Comparison of ENCODE assay signal across 21 cellular contexts in the genomic region with DNA sequence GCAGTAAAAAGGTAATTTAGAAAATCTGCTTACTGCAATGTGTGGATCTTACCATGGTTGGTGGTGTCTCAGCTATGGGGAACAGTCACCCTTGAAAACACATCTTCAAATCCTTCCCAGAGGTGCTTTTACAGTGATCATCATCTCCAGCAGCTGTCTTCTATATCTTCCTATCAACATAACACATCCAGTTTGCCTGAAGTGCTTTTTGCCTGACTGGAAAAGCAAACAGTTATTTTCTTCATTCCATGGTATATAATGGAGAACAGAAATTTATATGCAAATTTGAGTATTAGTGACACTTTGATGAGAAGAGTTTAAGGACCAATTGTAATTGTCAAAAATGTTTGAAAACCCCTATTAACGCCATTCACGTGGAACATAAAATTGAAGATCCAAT.
DNase-seq lines count a peak whose midpoint lies in the region; TF ChIP-seq lines count a peak whose summit lies in the region.
"Had no signal": no experiment of that assay in that cellular context is flagged by ENCODE, and none has a peak within 500 bp of the region (broad histone marks: within the 10 kb centered on the region; RNA-seq: fewer than 3 reads in every experiment).

No MANE protein-coding gene starts in this region.

- H3K36me3 ChIP-seq in neural cell (ENCODE audit: insufficient read depth, low read length) (no peaks in the 10 kb centered on the region), neural progenitor cell (peaks cover 7% of the 10 kb centered on the region)
- H3K36me3 ChIP-seq: BLaER1, HAP-1 had no signal

- peak overlapping the region; percentile 57 for H3K4me3 ChIP-seq in neural cell (ENCODE audit: low read length)
- H3K4me3 ChIP-seq in neural progenitor cell, result no peak overlapping the region
- H3K4me3 ChIP-seq: BLaER1, GM12878, GM23338, HAP-1 had no signal

- H3K27ac ChIP-seq in neural cell (ENCODE audit: low read length) (peak overlapping the region; percentile 75), neural progenitor cell (no peak overlapping the region)
- H3K27ac ChIP-seq: 22Rv1, BLaER1, C4-2B had no signal

- H3F3A ChIP-seq in neural cell (ENCODE audit: insufficient read depth, low read length, poor library complexity, severe bottlenecking) (peaks cover 3% of the 10 kb centered on the region), neural progenitor cell (ENCODE audit: low read depth) (no peaks in the 10 kb centered on the region)

- H3K9ac ChIP-seq in neural cell (ENCODE audit: low read length) (peak overlapping the region; percentile 48), neural progenitor cell (no peak overlapping the region)
- H3K9ac ChIP-seq: BLaER1 had no signal

- peak; percentile 94 for TF ChIP-seq EP300 in neural cell (conservative IDR thresholded peaks at IDR 0.05; ENCODE audit: poor library complexity, severe bottlenecking)

- H2AFZ ChIP-seq in neural cell (ENCODE audit: low read depth, low read length), result no peak overlapping the region
- H2AFZ ChIP-seq in neural progenitor cell (replicated peaks), result no peak overlapping the region
- H2AFZ ChIP-seq: GM23338 had no signal

- no peaks in the 10 kb centered on the region for H3K4me1 ChIP-seq in neural progenitor cell
- H3K4me1 ChIP-seq: BLaER1, Caco-2, HAP-1 had no signal

- no peaks in the 10 kb centered on the region for H3K36me3 Mint-ChIP-seq in neural progenitor cell
- H3K36me3 Mint-ChIP-seq: CD4-positive, CD25-positive, alpha-beta regulatory T cell; CD8-positive, alpha-beta T cell had no signal

- H3K9me3 ChIP-seq in neural cell (ENCODE audit: low read length) (no peaks in the 10 kb centered on the region), neural progenitor cell (ENCODE audit: low read depth) (peaks cover 6% of the 10 kb centered on the region)
- H3K9me3 ChIP-seq: BLaER1, Caco-2, HAP-1 had no signal

- H3K4me3 Mint-ChIP-seq in neural progenitor cell, result no peak overlapping the region
- H3K4me3 Mint-ChIP-seq: B cell; CD4-positive, CD25-positive, alpha-beta regulatory T cell; CD8-positive, alpha-beta T cell; GM23338; HFFc6 had no signal

- H3K9me2 ChIP-seq in neural cell (ENCODE audit: insufficient read depth, low read length), result no peaks in the 10 kb centered on the region

- TF ChIP-seq CTCF in neural cell (IDR thresholded peaks at IDR 0.05; ENCODE audit: poor library complexity, severe bottlenecking) (no peak), neural progenitor cell (IDR thresholded peaks at IDR 0.05) (no peak)

- H3K9me3 Mint-ChIP-seq in neural progenitor cell, result peaks cover 6% of the 10 kb centered on the region

- no peak overlapping the region for H3K27ac Mint-ChIP-seq in neural progenitor cell
- H3K27ac Mint-ChIP-seq: B cell; CD4-positive, CD25-positive, alpha-beta regulatory T cell; CD8-positive, alpha-beta T cell; GM23338; HFFc6 had no signal

- no peaks in the 10 kb centered on the region for H4K20me1 ChIP-seq in neural cell (ENCODE audit: insufficient read depth)
- no peaks in the 10 kb centered on the region for H4K20me1 ChIP-seq in neural progenitor cell (ENCODE audit: low read depth)
- H4K20me1 ChIP-seq: BLaER1 had no signal

- TF ChIP-seq RAD21 in neural cell (conservative IDR thresholded peaks at IDR 0.05), result peak; percentile 50

- H3K4me1 Mint-ChIP-seq in neural progenitor cell, result no peaks in the 10 kb centered on the region
- H3K4me1 Mint-ChIP-seq: B cell; CD4-positive, CD25-positive, alpha-beta regulatory T cell; GM23338 had no signal

- H3K4me2 ChIP-seq in neural cell (ENCODE audit: low read length), result peak overlapping the region; percentile 35
- H3K4me2 ChIP-seq in neural progenitor cell, result no peak overlapping the region
- H3K4me2 ChIP-seq: BLaER1, GM23338 had no signal

- H3K27me3 ChIP-seq in neural cell (ENCODE audit: insufficient read depth, low read depth, low read length), result no peaks in the 10 kb centered on the region
- H3K27me3 ChIP-seq in neural progenitor cell, result no peaks in the 10 kb centered on the region
- H3K27me3 ChIP-seq: BLaER1 had no signal

- DNase-seq in DMS53 (lab: John Stamatoyannopoulos, UW), result peak; percentile 30
- DNase-seq in DMS53 treated with DMSO at 0.1 percent for 48 hours (lab: John Stamatoyannopoulos, UW; ENCODE audit: unreplicated experiment), result no peak
- DNase-seq in NCI-H510A treated with DMSO at 0.1 percent for 48 hours (lab: John Stamatoyannopoulos, UW), result peak; percentile 30
- DNase-seq in NCI-H510A (lab: John Stamatoyannopoulos, UW), result no peak
- DNase-seq in D341Med (ENCODE audit: low spot score), result peak; percentile 32
- no peak for DNase-seq in neural progenitor cell (ENCODE audit: low spot score)
- DNase-seq: Caco-2; CD4-positive, CD25-positive, alpha-beta regulatory T cell; CD8-positive, alpha-beta T cell; DMS79; EL; GDM1; HFFc6 had no signal

- H3K27me3 Mint-ChIP-seq in neural progenitor cell (ENCODE audit: insufficient read depth, low read depth), result no peaks in the 10 kb centered on the region
- H3K27me3 Mint-ChIP-seq: B cell; CD4-positive, CD25-positive, alpha-beta regulatory T cell had no signal

- H3K79me2 ChIP-seq in neural cell (replicated peaks; ENCODE audit: insufficient read depth, low read length) (no peaks in the 10 kb centered on the region), neural progenitor cell (ENCODE audit: low read depth) (no peaks in the 10 kb centered on the region)

TF ChIP-seq in neural cell, 6 proteins besides CTCF, POLR2A, EP300 and RAD21:
- TF ChIP-seq TAF1 (IDR thresholded peaks at IDR 0.05; ENCODE audit: low read depth) (no peak), SMC3 (conservative IDR thresholded peaks at IDR 0.05; ENCODE audit: poor library complexity) (peak; percentile 54), POLR2AphosphoS5 (IDR thresholded peaks at IDR 0.05) (peak; percentile 80), MXI1 (conservative IDR thresholded peaks at IDR 0.05; ENCODE audit: poor library complexity, severe bottlenecking) (no peak), EZH2 (IDR thresholded peaks at IDR 0.05; ENCODE audit: borderline replicate concordance, insufficient read depth, low read length, poor library complexity, severe bottlenecking) (no peak)
- TF ChIP-seq, protein P1, sequence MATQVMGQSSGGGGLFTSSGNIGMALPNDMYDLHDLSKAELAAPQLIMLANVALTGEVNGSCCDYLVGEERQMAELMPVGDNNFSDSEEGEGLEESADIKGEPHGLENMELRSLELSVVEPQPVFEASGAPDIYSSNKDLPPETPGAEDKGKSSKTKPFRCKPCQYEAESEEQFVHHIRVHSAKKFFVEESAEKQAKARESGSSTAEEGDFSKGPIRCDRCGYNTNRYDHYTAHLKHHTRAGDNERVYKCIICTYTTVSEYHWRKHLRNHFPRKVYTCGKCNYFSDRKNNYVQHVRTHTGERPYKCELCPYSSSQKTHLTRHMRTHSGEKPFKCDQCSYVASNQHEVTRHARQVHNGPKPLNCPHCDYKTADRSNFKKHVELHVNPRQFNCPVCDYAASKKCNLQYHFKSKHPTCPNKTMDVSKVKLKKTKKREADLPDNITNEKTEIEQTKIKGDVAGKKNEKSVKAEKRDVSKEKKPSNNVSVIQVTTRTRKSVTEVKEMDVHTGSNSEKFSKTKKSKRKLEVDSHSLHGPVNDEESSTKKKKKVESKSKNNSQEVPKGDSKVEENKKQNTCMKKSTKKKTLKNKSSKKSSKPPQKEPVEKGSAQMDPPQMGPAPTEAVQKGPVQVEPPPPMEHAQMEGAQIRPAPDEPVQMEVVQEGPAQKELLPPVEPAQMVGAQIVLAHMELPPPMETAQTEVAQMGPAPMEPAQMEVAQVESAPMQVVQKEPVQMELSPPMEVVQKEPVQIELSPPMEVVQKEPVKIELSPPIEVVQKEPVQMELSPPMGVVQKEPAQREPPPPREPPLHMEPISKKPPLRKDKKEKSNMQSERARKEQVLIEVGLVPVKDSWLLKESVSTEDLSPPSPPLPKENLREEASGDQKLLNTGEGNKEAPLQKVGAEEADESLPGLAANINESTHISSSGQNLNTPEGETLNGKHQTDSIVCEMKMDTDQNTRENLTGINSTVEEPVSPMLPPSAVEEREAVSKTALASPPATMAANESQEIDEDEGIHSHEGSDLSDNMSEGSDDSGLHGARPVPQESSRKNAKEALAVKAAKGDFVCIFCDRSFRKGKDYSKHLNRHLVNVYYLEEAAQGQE (IDR thresholded peaks at IDR 0.05; ENCODE audit: borderline replicate concordance), result peak; percentile 95

Comparison
In these comparisons a context has a peak if more than half of its experiments do, and no peak if none do; other contexts are left out.
1. DNase-seq: peak in DMS53 (single experiment), NCI-H510A treated with DMSO at 0.1 percent for 48 hours (single experiment) and D341Med (single experiment); none in DMS53 treated with DMSO at 0.1 percent for 48 hours (single experiment), NCI-H510A (single experiment) and neural progenitor cell (single experiment).